8 cellular contexts compared by ENCODE assay signal in the genomic region with DNA sequence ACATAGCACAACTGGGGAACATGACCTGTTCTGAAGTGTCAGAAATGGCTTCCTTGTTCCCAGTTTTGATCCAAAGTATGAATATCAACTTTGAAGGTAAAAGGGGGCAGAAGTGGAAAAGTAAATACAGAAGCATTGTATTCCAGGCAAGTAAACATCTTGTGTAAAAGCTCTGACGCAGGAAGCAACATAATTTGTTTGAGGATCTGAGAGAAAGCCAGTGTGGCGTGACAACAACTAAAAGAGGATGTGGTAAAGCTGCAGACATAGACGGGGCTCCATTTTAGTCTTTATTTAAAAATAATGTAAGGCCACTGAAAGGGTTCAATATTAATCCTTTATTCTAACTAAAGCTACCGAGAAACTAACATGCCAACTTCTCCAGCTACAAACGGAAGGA.
DNase-seq lines count a peak whose midpoint lies in the region; ATAC-seq and TF ChIP-seq lines count a peak whose summit lies in the region.

No MANE protein-coding gene starts in this region.

- no peaks in the 10 kb centered on the region for H3K4me1 ChIP-seq in testis

- DNase-seq in GDM1 (lab: John Stamatoyannopoulos, UW): peak; percentile 26
- peak; percentile 59 for DNase-seq in NOMO-1 treated with dmso at 0.1 percent for 144 hours (lab: John Stamatoyannopoulos, UW; ENCODE audit: unreplicated experiment)
- no peak for DNase-seq in NCI-H128 (lab: John Stamatoyannopoulos, UW; ENCODE audit: unreplicated experiment)
- DNase-seq in cerebellar cortex (ENCODE audit: low spot score): no peak
- no peak for DNase-seq in testis
- DNase-seq in SK-N-DZ (ENCODE audit: low spot score): no peak

- peak; percentile 98 for ATAC-seq in GM21381 (IDR thresholded peaks at IDR 0.05; ENCODE audit: unreplicated experiment)
- ATAC-seq in HG03378 (IDR thresholded peaks at IDR 0.05; ENCODE audit: unreplicated experiment): peak; percentile 97

- TF ChIP-seq POLR2A in testis (IDR thresholded peaks at IDR 0.05): no peak

- H3K4me3 ChIP-seq in testis: no peak overlapping the region

- H3K27ac ChIP-seq in testis: no peak overlapping the region

- TF ChIP-seq CTCF in testis (IDR thresholded peaks at IDR 0.05): no peak

- no peaks in the 10 kb centered on the region for H3K27me3 ChIP-seq in testis

- WGBS in testis, 2 donors: 89 to 90% methylated on average over 5 of the region's 5 CpGs

- H3K9me3 ChIP-seq in testis: no peaks in the 10 kb centered on the region

- intact Hi-C loops in testis (cut with DNase I; ENCODE audit: low total_unique reads): no loop called here

- H3K36me3 ChIP-seq in testis (ENCODE audit: low read depth, missing control alignments): no peaks in the 10 kb centered on the region

Comparison
In these comparisons a context has a peak if more than half of its experiments do, and no peak if none do; other contexts are left out.
1. DNase-seq: peak in GDM1 (single experiment) and NOMO-1 treated with dmso at 0.1 percent for 144 hours (single experiment); none in NCI-H128 (single experiment), cerebellar cortex (single experiment), testis (single experiment) and SK-N-DZ (single experiment).